In the genomic region with DNA sequence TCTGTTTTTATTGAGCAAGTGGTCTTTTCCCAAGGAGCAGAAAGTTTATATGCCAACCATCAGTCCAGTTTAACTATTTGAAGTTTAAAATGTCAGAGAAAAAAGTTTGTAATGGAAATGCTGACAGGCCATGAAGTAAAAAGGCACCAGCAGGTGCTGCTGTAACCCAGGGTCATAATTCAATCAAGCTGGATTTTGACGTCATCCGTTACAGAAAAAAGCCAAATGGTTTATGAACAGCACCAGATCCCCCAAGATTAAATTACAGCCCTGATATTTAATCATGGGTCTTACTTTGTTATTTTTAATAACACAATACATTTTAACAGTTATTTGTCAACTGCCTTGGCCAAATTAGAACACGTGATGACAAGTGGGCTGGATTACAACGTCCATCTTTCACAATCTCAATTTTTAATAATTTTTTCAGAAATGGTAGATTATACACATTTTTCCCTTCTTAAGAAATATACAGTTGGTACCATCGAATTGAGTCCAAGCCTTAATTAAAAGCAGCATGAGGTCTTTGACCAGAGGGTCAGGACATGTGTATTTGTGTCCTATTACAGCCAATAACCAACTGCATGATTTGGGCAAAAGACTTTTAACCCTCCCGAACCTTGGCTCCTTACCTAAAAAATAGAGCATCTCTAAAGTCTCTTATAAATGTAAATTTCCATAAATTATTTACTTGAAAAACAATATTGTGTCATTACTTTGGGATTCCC, we compare ENCODE assay signal across 11 cellular contexts. TPM values are rescaled to one million over a fixed set of nuclear protein-coding genes. Genes with fewer than 3 reads are reported as not detected.
DNase-seq lines count a peak whose midpoint lies in the region; ATAC-seq and TF ChIP-seq lines count a peak whose summit lies in the region.
"Had no signal": no experiment of that assay in that cellular context is flagged by ENCODE, and none has a peak within 500 bp of the region (broad histone marks: within the 10 kb centered on the region; RNA-seq: fewer than 3 reads in every experiment).

No MANE protein-coding gene starts in this region.

- WGBS in body of pancreas, 2 donors: 54 to 58% methylated on average over 6 of the region's 6 CpGs
- WGBS in suprapubic skin: 71% methylated on average over 6 of the region's 6 CpGs

- H3K36me3 ChIP-seq in body of pancreas (replicated peaks in 1 of 2; ENCODE audit: insufficient read depth in 1 of 2, low read depth in 2 of 2) (no peaks in the 10 kb centered on the region), neural cell (ENCODE audit: insufficient read depth, low read length) (no peaks in the 10 kb centered on the region), suprapubic skin (no peaks in the 10 kb centered on the region)

- TF ChIP-seq POLR2A in body of pancreas (IDR thresholded peaks at IDR 0.05) (no peak), suprapubic skin (IDR thresholded peaks at IDR 0.05) (no peak)

- H3F3A ChIP-seq in neural cell (ENCODE audit: insufficient read depth, low read length, poor library complexity, severe bottlenecking): no peaks in the 10 kb centered on the region

- no peak overlapping the region for H3K9ac ChIP-seq in neural cell (ENCODE audit: low read length)

- H2AFZ ChIP-seq in neural cell (ENCODE audit: low read depth, low read length): no peak overlapping the region

- no peak overlapping the region for H3K4me3 ChIP-seq in GM12865 (ENCODE audit: low read depth, low read length)
- no peak overlapping the region for H3K4me3 ChIP-seq in body of pancreas
- no peak overlapping the region for H3K4me3 ChIP-seq in neural cell (ENCODE audit: low read length)
- H3K4me3 ChIP-seq in suprapubic skin: no peak overlapping the region

- H3K9me3 ChIP-seq in body of pancreas: no peaks in the 10 kb centered on the region
- H3K9me3 ChIP-seq in neural cell (ENCODE audit: low read length): no peaks in the 10 kb centered on the region
- no peaks in the 10 kb centered on the region for H3K9me3 ChIP-seq in suprapubic skin

- TF ChIP-seq RAD21 in neural cell (conservative IDR thresholded peaks at IDR 0.05): no peak

- DNase-seq in GM12865 (ENCODE audit: low read depth) (peak; percentile 27), NCI-H1417 treated with DMSO at 0.1 percent for 48 hours (lab: John Stamatoyannopoulos, UW) (peak; percentile 60), body of pancreas (peak in 2 of 4 donors; percentile 10 to 18), suprapubic skin (ENCODE audit: low spot score in 2 of 2) (no peak), HCEC 1CT (no peak)
- DNase-seq: activated CD8-positive, alpha-beta T cell treated with anti-CD3 and anti-CD28 coated beads, Interleukin-2, amount 10 ng/mL, durations not matched to agents 7 days and 5 days; activated naive CD8-positive, alpha-beta T cell treated with anti-CD3 and anti-CD28 coated beads, Interleukin-2, amount 10 ng/mL, durations not matched to agents 7 days and 5 days; glutamatergic neuron; MM.1S had no signal

- no peak overlapping the region for H3K27ac ChIP-seq in body of pancreas
- no peak overlapping the region for H3K27ac ChIP-seq in neural cell (ENCODE audit: low read length)
- H3K27ac ChIP-seq in suprapubic skin: no peak overlapping the region

- H3K4me1 ChIP-seq in body of pancreas (peaks cover 8% of the 10 kb centered on the region), suprapubic skin (peaks cover 28% of the 10 kb centered on the region)

- peaks cover 81% of the 10 kb centered on the region for H3K79me2 ChIP-seq in neural cell (replicated peaks; ENCODE audit: insufficient read depth, low read length)

- no peaks in the 10 kb centered on the region for H4K20me1 ChIP-seq in neural cell (ENCODE audit: insufficient read depth)

- H3K9me2 ChIP-seq in neural cell (ENCODE audit: insufficient read depth, low read length): no peaks in the 10 kb centered on the region

- intact Hi-C loops in body of pancreas (cut with DNase I): no loop called here

- TF ChIP-seq EP300 in neural cell (conservative IDR thresholded peaks at IDR 0.05; ENCODE audit: poor library complexity, severe bottlenecking) (no peak), suprapubic skin (IDR thresholded peaks at IDR 0.05) (no peak)

- no peak overlapping the region for H3K4me2 ChIP-seq in neural cell (ENCODE audit: low read length)

- H3K27me3 ChIP-seq in body of pancreas: no peaks in the 10 kb centered on the region
- no peaks in the 10 kb centered on the region for H3K27me3 ChIP-seq in neural cell (ENCODE audit: insufficient read depth, low read depth, low read length)
- no peaks in the 10 kb centered on the region for H3K27me3 ChIP-seq in suprapubic skin

- TF ChIP-seq CTCF in GM12865 (IDR thresholded peaks at IDR 0.05; ENCODE audit: insufficient read depth, low read depth, low read length, missing control alignments): peak; percentile 16
- peak in 4 of 7 experiments; percentile 30 to 48 (median 40) for TF ChIP-seq CTCF in body of pancreas (IDR thresholded peaks at IDR 0.05)
- TF ChIP-seq CTCF in neural cell (IDR thresholded peaks at IDR 0.05; ENCODE audit: poor library complexity, severe bottlenecking): peak; percentile 35
- TF ChIP-seq CTCF in suprapubic skin (IDR thresholded peaks at IDR 0.05): no peak

- ATAC-seq in body of pancreas (peak; percentile 50), esophagus mucosa (no peak)
- ATAC-seq: activated CD8-positive, alpha-beta T cell treated with anti-CD3 and anti-CD28 coated beads, Interleukin-2, amount 10 ng/mL, durations not matched to agents 7 days and 5 days had no signal

TF ChIP-seq in neural cell, 6 proteins besides CTCF, POLR2A, EP300 and RAD21:
- TF ChIP-seq MXI1 (conservative IDR thresholded peaks at IDR 0.05; ENCODE audit: poor library complexity, severe bottlenecking) (no peak), SMC3 (conservative IDR thresholded peaks at IDR 0.05; ENCODE audit: poor library complexity) (peak; percentile 42), TAF1 (IDR thresholded peaks at IDR 0.05; ENCODE audit: low read depth) (no peak)
- TF ChIP-seq, protein P1, sequence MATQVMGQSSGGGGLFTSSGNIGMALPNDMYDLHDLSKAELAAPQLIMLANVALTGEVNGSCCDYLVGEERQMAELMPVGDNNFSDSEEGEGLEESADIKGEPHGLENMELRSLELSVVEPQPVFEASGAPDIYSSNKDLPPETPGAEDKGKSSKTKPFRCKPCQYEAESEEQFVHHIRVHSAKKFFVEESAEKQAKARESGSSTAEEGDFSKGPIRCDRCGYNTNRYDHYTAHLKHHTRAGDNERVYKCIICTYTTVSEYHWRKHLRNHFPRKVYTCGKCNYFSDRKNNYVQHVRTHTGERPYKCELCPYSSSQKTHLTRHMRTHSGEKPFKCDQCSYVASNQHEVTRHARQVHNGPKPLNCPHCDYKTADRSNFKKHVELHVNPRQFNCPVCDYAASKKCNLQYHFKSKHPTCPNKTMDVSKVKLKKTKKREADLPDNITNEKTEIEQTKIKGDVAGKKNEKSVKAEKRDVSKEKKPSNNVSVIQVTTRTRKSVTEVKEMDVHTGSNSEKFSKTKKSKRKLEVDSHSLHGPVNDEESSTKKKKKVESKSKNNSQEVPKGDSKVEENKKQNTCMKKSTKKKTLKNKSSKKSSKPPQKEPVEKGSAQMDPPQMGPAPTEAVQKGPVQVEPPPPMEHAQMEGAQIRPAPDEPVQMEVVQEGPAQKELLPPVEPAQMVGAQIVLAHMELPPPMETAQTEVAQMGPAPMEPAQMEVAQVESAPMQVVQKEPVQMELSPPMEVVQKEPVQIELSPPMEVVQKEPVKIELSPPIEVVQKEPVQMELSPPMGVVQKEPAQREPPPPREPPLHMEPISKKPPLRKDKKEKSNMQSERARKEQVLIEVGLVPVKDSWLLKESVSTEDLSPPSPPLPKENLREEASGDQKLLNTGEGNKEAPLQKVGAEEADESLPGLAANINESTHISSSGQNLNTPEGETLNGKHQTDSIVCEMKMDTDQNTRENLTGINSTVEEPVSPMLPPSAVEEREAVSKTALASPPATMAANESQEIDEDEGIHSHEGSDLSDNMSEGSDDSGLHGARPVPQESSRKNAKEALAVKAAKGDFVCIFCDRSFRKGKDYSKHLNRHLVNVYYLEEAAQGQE (IDR thresholded peaks at IDR 0.05; ENCODE audit: borderline replicate concordance): no peak

RNA-seq across cellular contexts. Expression of gene TCF4, which starts 10.0 kb away (rescaled TPM):
- total RNA-seq in body of pancreas: 10 to 100 TPM; 31.6 to 34.0 TPM
- 4.2 and 7.0 TPM in 2 replicates for polyA plus RNA-seq in neural cell
- polyA minus RNA-seq in neural cell: 31.5 and 32.9 TPM in 2 replicates
- total RNA-seq in esophagus mucosa: 25.1 TPM
- total RNA-seq in suprapubic skin: 100 to 1,000 TPM in 1 of 4 donors, 10 to 100 TPM in 3; 80.9 to 172 (median 94.0) TPM

Comparison
In these comparisons a context has a peak if more than half of its experiments do, and no peak if none do; other contexts are left out.
1. DNase-seq: peak in GM12865 (single experiment) and NCI-H1417 treated with DMSO at 0.1 percent for 48 hours (single experiment); none in suprapubic skin (0 of 2) and HCEC 1CT (single experiment).
2. CTCF ChIP-seq: peak in GM12865 (single experiment), body of pancreas (4 of 7) and neural cell (single experiment); none in suprapubic skin (0 of 2).